ENCODE assay signal across 1 cellular context in genomic region chr2:33599175-33599942, GRCh38.
TF ChIP-seq lines count a peak whose summit lies in the region.

Gene FAM98A, minus strand, starts transcription at chr2:33599299. Its CDS starts 78 bp downstream, at chr2:33599221.

TF ChIP-seq in HepG2, 621 proteins besides CTCF, POLR2A, EP300 and RAD21 (continued from another document and continues in another):
- TF ChIP-seq, protein P1, sequence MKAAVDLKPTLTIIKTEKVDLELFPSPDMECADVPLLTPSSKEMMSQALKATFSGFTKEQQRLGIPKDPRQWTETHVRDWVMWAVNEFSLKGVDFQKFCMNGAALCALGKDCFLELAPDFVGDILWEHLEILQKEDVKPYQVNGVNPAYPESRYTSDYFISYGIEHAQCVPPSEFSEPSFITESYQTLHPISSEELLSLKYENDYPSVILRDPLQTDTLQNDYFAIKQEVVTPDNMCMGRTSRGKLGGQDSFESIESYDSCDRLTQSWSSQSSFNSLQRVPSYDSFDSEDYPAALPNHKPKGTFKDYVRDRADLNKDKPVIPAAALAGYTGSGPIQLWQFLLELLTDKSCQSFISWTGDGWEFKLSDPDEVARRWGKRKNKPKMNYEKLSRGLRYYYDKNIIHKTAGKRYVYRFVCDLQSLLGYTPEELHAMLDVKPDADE (CRISPR knock-in tag; IDR thresholded peaks at IDR 0.05), result no peak
- TF ChIP-seq, protein P2, sequence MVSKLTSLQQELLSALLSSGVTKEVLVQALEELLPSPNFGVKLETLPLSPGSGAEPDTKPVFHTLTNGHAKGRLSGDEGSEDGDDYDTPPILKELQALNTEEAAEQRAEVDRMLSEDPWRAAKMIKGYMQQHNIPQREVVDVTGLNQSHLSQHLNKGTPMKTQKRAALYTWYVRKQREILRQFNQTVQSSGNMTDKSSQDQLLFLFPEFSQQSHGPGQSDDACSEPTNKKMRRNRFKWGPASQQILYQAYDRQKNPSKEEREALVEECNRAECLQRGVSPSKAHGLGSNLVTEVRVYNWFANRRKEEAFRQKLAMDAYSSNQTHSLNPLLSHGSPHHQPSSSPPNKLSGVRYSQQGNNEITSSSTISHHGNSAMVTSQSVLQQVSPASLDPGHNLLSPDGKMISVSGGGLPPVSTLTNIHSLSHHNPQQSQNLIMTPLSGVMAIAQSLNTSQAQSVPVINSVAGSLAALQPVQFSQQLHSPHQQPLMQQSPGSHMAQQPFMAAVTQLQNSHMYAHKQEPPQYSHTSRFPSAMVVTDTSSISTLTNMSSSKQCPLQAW (CRISPR knock-in tag; IDR thresholded peaks at IDR 0.05), result peak; percentile 86
- TF ChIP-seq CBX5 (CRISPR knock-in tag; IDR thresholded peaks at IDR 0.05; ENCODE audit: borderline replicate concordance) (0 out of 2 replicates have a peak, but pooled peaks have one; percentile 2), MTA1 (CRISPR knock-in tag; IDR thresholded peaks at IDR 0.05; ENCODE audit: borderline replicate concordance) (no peak), HOXA5 (CRISPR knock-in tag; IDR thresholded peaks at IDR 0.05) (peak; percentile 58; the same call in 1 of the 2 replicates), ZNF556 (CRISPR knock-in tag; IDR thresholded peaks at IDR 0.05; ENCODE audit: borderline replicate concordance) (no peak), SP140L (CRISPR knock-in tag; IDR thresholded peaks at IDR 0.05; ENCODE audit: borderline replicate concordance) (peak; percentile 37; the same call in 1 of the 2 replicates), ATF6 (CRISPR knock-in tag; conservative IDR thresholded peaks at IDR 0.05) (no peak), HMGXB4 (CRISPR knock-in tag; IDR thresholded peaks at IDR 0.05; ENCODE audit: borderline replicate concordance in 1 of 2, low read depth in 1 of 2) (peak; percentile 53 to 78), SAFB2 (CRISPR knock-in tag; IDR thresholded peaks at IDR 0.05; ENCODE audit: borderline replicate concordance, low read depth) (no peak; the same call in 1 of the 2 replicates), SAP130 (CRISPR knock-in tag; IDR thresholded peaks at IDR 0.05; ENCODE audit: low read depth) (peak; percentile 85), ZNF598 (CRISPR knock-in tag; IDR thresholded peaks at IDR 0.05; ENCODE audit: borderline replicate concordance) (peak; percentile 97; the same call in 1 of the 2 replicates), TRIM22 (IDR thresholded peaks at IDR 0.05) (no peak), DMTF1 (CRISPR knock-in tag; IDR thresholded peaks at IDR 0.05) (no peak; the same call in 1 of the 2 replicates), CREBL2 (CRISPR knock-in tag; IDR thresholded peaks at IDR 0.05; ENCODE audit: borderline replicate concordance) (no peak; the same call in 1 of the 2 replicates), SMYD3 (CRISPR knock-in tag; IDR thresholded peaks at IDR 0.05) (peak; percentile 85; the same call in 1 of the 2 replicates), KDM2A (CRISPR knock-in tag; IDR thresholded peaks at IDR 0.05; ENCODE audit: borderline replicate concordance, low read depth) (peak; percentile 79), CCDC6 (CRISPR knock-in tag; IDR thresholded peaks at IDR 0.05) (no peak; the same call in 1 of the 2 replicates), ZNF646 (CRISPR knock-in tag; IDR thresholded peaks at IDR 0.05) (no peak), ZNF687 (CRISPR knock-in tag; IDR thresholded peaks at IDR 0.05) (peak; percentile 98), ATF1 (CRISPR knock-in tag; IDR thresholded peaks at IDR 0.05) (no peak)
- TF ChIP-seq, protein P3, sequence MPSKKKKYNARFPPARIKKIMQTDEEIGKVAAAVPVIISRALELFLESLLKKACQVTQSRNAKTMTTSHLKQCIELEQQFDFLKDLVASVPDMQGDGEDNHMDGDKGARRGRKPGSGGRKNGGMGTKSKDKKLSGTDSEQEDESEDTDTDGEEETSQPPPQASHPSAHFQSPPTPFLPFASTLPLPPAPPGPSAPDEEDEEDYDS (CRISPR knock-in tag; IDR thresholded peaks at IDR 0.05), result peak; percentile 67; the same call in 1 of the 2 replicates
- TF ChIP-seq, protein P4, sequence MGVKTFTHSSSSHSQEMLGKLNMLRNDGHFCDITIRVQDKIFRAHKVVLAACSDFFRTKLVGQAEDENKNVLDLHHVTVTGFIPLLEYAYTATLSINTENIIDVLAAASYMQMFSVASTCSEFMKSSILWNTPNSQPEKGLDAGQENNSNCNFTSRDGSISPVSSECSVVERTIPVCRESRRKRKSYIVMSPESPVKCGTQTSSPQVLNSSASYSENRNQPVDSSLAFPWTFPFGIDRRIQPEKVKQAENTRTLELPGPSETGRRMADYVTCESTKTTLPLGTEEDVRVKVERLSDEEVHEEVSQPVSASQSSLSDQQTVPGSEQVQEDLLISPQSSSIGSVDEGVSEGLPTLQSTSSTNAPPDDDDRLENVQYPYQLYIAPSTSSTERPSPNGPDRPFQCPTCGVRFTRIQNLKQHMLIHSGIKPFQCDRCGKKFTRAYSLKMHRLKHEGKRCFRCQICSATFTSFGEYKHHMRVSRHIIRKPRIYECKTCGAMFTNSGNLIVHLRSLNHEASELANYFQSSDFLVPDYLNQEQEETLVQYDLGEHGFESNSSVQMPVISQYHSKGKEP (CRISPR knock-in tag; IDR thresholded peaks at IDR 0.05), result no peak
